ENCODE assay signal across 8 cellular contexts in genomic region chr3:190514163-190515153, GRCh38. TPM values are rescaled to one million over a fixed set of nuclear protein-coding genes. Genes with fewer than 3 reads are reported as not detected.
DNase-seq lines count a peak whose midpoint lies in the region; ATAC-seq and TF ChIP-seq lines count a peak whose summit lies in the region.

No MANE protein-coding gene starts in this region.

- peaks cover 27% of the 10 kb centered on the region for H3K4me1 ChIP-seq in PC-9 (replicated peaks; ENCODE audit: insufficient read depth)
- peaks cover 0 to 16% (median 4%) of the 10 kb centered on the region in 3 donors for H3K4me1 ChIP-seq in gastroesophageal sphincter
- H3K4me1 ChIP-seq in urinary bladder (ENCODE audit: insufficient read depth): no peaks in the 10 kb centered on the region

- H3K4me1 Mint-ChIP-seq in CD4-positive, alpha-beta T cell (ENCODE audit: low read depth): peaks cover 35% of the 10 kb centered on the region
- H3K4me1 Mint-ChIP-seq in nephron progenitor cell: peaks cover 6% of the 10 kb centered on the region

- H3K79me2 ChIP-seq in PC-9 (ENCODE audit: low read depth): no peaks in the 10 kb centered on the region

- ATAC-seq in CD4-positive, alpha-beta T cell (ENCODE audit: poor library complexity): no peak
- ATAC-seq in GM21723 (IDR thresholded peaks at IDR 0.05; ENCODE audit: unreplicated experiment) (peak; percentile 34), gastroesophageal sphincter (peak; percentile 20)

- H3F3A ChIP-seq in PC-9 (ENCODE audit: insufficient read depth, low read depth): peaks cover 16% of the 10 kb centered on the region; the same call in 1 of the 2 replicates

- H3K4me3 Mint-ChIP-seq in CD4-positive, alpha-beta T cell: peak overlapping the region; percentile 93
- H3K4me3 Mint-ChIP-seq in nephron progenitor cell: peak overlapping the region; percentile 89

- TF ChIP-seq POLR2A in gastroesophageal sphincter (IDR thresholded peaks at IDR 0.05): no peak

- no peaks in the 10 kb centered on the region for H3K9me3 ChIP-seq in CD4-positive, alpha-beta T cell (ENCODE audit: control insufficient read depth, low read length)
- no peaks in the 10 kb centered on the region for H3K9me3 ChIP-seq in PC-9 (ENCODE audit: insufficient read depth, low read depth)
- H3K9me3 ChIP-seq in gastroesophageal sphincter: no peaks in the 10 kb centered on the region

- no peaks in the 10 kb centered on the region for H3K27me3 Mint-ChIP-seq in CD4-positive, alpha-beta T cell
- peaks cover 20% of the 10 kb centered on the region for H3K27me3 Mint-ChIP-seq in nephron progenitor cell (ENCODE audit: low read depth, poor library complexity)

- H2AFZ ChIP-seq in PC-9: peak overlapping the region; percentile 97

- no peaks in the 10 kb centered on the region for H3K9me3 Mint-ChIP-seq in CD4-positive, alpha-beta T cell
- peaks cover 3% of the 10 kb centered on the region for H3K9me3 Mint-ChIP-seq in nephron progenitor cell

- no peaks in the 10 kb centered on the region for H3K36me3 Mint-ChIP-seq in CD4-positive, alpha-beta T cell (ENCODE audit: low read depth)
- H3K36me3 Mint-ChIP-seq in nephron progenitor cell (ENCODE audit: low read depth): peaks cover 5% of the 10 kb centered on the region

- CTCF ChIA-PET in CD4-positive, alpha-beta T cell (lab: Charles Lee): interaction anchor here (2.0 kb wide), 1 partner anchor 16 kb away, joined by 5 read pairs; no protein-coding TSS in a partner anchor
- CTCF ChIA-PET in PC-9 (lab: Charles Lee): interaction anchor here (0.6 to 1.0 kb wide), 11 partner anchors 20 to 393 kb away, joined by 3 to 16 read pairs (median 5); no protein-coding TSS in a partner anchor

- TF ChIP-seq CTCF in CD4-positive, alpha-beta T cell (IDR thresholded peaks at IDR 0.05): no peak
- no peak for TF ChIP-seq CTCF in PC-9 (conservative IDR thresholded peaks at IDR 0.05)
- no peak for TF ChIP-seq CTCF in gastroesophageal sphincter (IDR thresholded peaks at IDR 0.05)
- TF ChIP-seq CTCF in nephron progenitor cell (IDR thresholded peaks at IDR 0.05): no peak

- H3K9me2 ChIP-seq in PC-9 (ENCODE audit: insufficient read depth): no peaks in the 10 kb centered on the region

- no peaks in the 10 kb centered on the region for H3K36me3 ChIP-seq in PC-9 (ENCODE audit: low read depth)
- H3K36me3 ChIP-seq in gastroesophageal sphincter: no peaks in the 10 kb centered on the region
- H3K36me3 ChIP-seq in urinary bladder (ENCODE audit: insufficient read depth): no peaks in the 10 kb centered on the region

- intact Hi-C loops in CD4-positive, alpha-beta T cell (cut with DNase I, micrococcal nuclease): no loop called here
- intact Hi-C loops in PC-9 (cut with micrococcal nuclease; ENCODE audit: unreplicated experiment): loop anchor here (1.0 to 10.0 kb wide), 8 partner anchors 19 to 723 kb away; partner anchors contain the start of gene CLDN1

- H3K4me3 ChIP-seq in PC-9 (peak overlapping the region; percentile 80), gastroesophageal sphincter (peak overlapping the region; percentile 53 to 82), urinary bladder (ENCODE audit: low read depth, low read length) (peak overlapping the region; percentile 78)

- WGBS in gastroesophageal sphincter (ENCODE audit: low coverage in 1 of 2), 2 donors: 0 to 1% methylated on average over 5 to 19 of the region's 44 CpGs
- under 1% methylated on average over 44 of the region's 44 CpGs for WGBS in urinary bladder

- H4K20me1 ChIP-seq in PC-9 (ENCODE audit: insufficient read depth): no peaks in the 10 kb centered on the region

- H3K27ac Mint-ChIP-seq in CD4-positive, alpha-beta T cell: peak overlapping the region; percentile 83
- no peak overlapping the region for H3K27ac Mint-ChIP-seq in nephron progenitor cell

- H3K4me2 ChIP-seq in PC-9: peak overlapping the region; percentile 88

- H3K27me3 ChIP-seq in CD4-positive, alpha-beta T cell (ENCODE audit: control insufficient read depth, insufficient read depth, low read length): no peaks in the 10 kb centered on the region
- H3K27me3 ChIP-seq in PC-9 (ENCODE audit: insufficient read depth, low read depth) (no peaks in the 10 kb centered on the region), gastroesophageal sphincter (no peaks in the 10 kb centered on the region)

- POLR2A ChIA-PET in CD4-positive, alpha-beta T cell (lab: Charles Lee): interaction anchor here (0.6 to 2.1 kb wide), 7 partner anchors 9 to 192 kb away, joined by 3 to 7 read pairs (median 3); partner anchors contain the start of gene CLDN1
- POLR2A ChIA-PET in PC-9 (lab: Charles Lee; ENCODE audit: unreplicated experiment): interaction anchor here (0.5 to 0.9 kb wide), 6 partner anchors 19 to 550 kb away, joined by 3 to 16 read pairs (median 4); no protein-coding TSS in a partner anchor

- DNase-seq in CD4-positive, alpha-beta T cell: peak in 7 of 10 experiments; percentile 0 to 39 (median 9)
- peak; percentile 48 to 60 for DNase-seq in PC-9
- DNase-seq in activated naive CD4-positive, alpha-beta T cell treated with Interleukin-2 at 50 U/mL for 16 hours: peak; percentile 39
- peak; percentile 44 for DNase-seq in nephron progenitor cell
- no peak for DNase-seq in DMS79 treated with DMSO at 0.1 percent for 48 hours (lab: John Stamatoyannopoulos, UW)

- TF ChIP-seq EP300 in gastroesophageal sphincter (IDR thresholded peaks at IDR 0.05): no peak

- H3K27ac ChIP-seq in CD4-positive, alpha-beta T cell (ENCODE audit: low read depth, low read length): peak overlapping the region; percentile 51
- 0 out of 2 replicates have a peak overlapping the region, but pooled peaks have one; percentile 0 for H3K27ac ChIP-seq in PC-9
- H3K27ac ChIP-seq in gastroesophageal sphincter: peak overlapping the region; percentile 19 to 84 (median 83)
- peak overlapping the region; percentile 7 for H3K27ac ChIP-seq in urinary bladder (ENCODE audit: low read depth)

- BruUV-seq in PC-9 (replicated peaks; lab: Mats Ljungman, UMichigan): no TSS peak

RNA-seq across cellular contexts. Expression of gene IL1RAP, which starts 0.6 kb away (rescaled TPM):
- 10 to 100 TPM; 13.7 to 14.7 TPM for total RNA-seq in CD4-positive, alpha-beta T cell
- total RNA-seq in PC-9 (2021) (8.4 and 13.3 TPM in 2 replicates), gastroesophageal sphincter (10 to 100 TPM in 1 of 4 donors, 1 to 10 TPM in 3; 3.2 to 11.0 (median 5.0) TPM), urinary bladder (21.7 TPM)
- 5.6 TPM for polyA plus RNA-seq in urinary bladder

Comparison
In these comparisons a context has a peak if more than half of its experiments do, and no peak if none do; other contexts are left out.
1. H3K27ac ChIP-seq: peak in every context shown above with its lines; median percentile 83 in gastroesophageal sphincter; 51 in CD4-positive, alpha-beta T cell; 7 in urinary bladder; 0 in PC-9.